In genomic region chr1:204742676-204743075, GRCh38 we compare ENCODE assay signal across 22 cellular contexts. TPM values are rescaled to one million over a fixed set of nuclear protein-coding genes. Genes with fewer than 3 reads are reported as not detected.
DNase-seq lines count a peak whose midpoint lies in the region; ATAC-seq lines count a peak whose summit lies in the region.
"Had no signal": no experiment of that assay in that cellular context is flagged by ENCODE, and none has a peak within 500 bp of the region (broad histone marks: within the 10 kb centered on the region; RNA-seq: fewer than 3 reads in every experiment).

No MANE protein-coding gene starts in this region.

- DNase-seq in NCI-H446 treated with DMSO at 0.1 percent for 48 hours (lab: John Stamatoyannopoulos, UW) = peak; percentile 43
- DNase-seq in NCI-H82 treated with DMSO at 0.1 percent for 48 hours (lab: John Stamatoyannopoulos, UW; ENCODE audit: unreplicated experiment) = peak; percentile 100
- peak; percentile 3 for DNase-seq in kidney glomerular epithelial cell (lab: John Stamatoyannopoulos, UW)
- peak; percentile 65 for DNase-seq in renal cortical epithelial cell (ENCODE audit: low read depth)
- no peak for DNase-seq in T-helper 2 cell treated with Interferon-gamma antibody and Interleukin-4, amounts not matched to agents 5 μg/mL and 100 μg/mL, for 36 hours (ENCODE audit: low spot score)
- DNase-seq in GM19238 (ENCODE audit: insufficient read length, low spot score) = no peak
- no peak for DNase-seq in middle frontal gyrus (ENCODE audit: extremely low spot score, low spot score)
- DNase-seq: Caco-2; CD8-positive, alpha-beta T cell; DMS79 treated with DMSO at 0.1 percent for 48 hours; GOT3; HCEC 1CT; NCI-H1048; NCI-H1417; NCI-H1694; NCI-H2081; NCI-H226; NCI-H526; SHP77 had no signal

- peaks cover 32% of the 10 kb centered on the region for H3K27me3 Mint-ChIP-seq in T-helper 2 cell treated with Interferon-gamma antibody and Interleukin-4, amounts not matched to agents 5 μg/mL and 100 μg/mL, for 36 hours (ENCODE audit: low read depth)

- H3K9me3 Mint-ChIP-seq in T-helper 2 cell treated with Interferon-gamma antibody and Interleukin-4, amounts not matched to agents 5 μg/mL and 100 μg/mL, for 36 hours = peaks cover 4% of the 10 kb centered on the region

- H3K36me3 Mint-ChIP-seq in T-helper 2 cell treated with Interferon-gamma antibody and Interleukin-4, amounts not matched to agents 5 μg/mL and 100 μg/mL, for 36 hours (ENCODE audit: low read depth) = peaks cover 2% of the 10 kb centered on the region
- H3K36me3 Mint-ChIP-seq: CD8-positive, alpha-beta T cell; IgD-negative memory B cell had no signal

- H3K4me3 Mint-ChIP-seq in T-helper 2 cell treated with Interferon-gamma antibody and Interleukin-4, amounts not matched to agents 5 μg/mL and 100 μg/mL, for 36 hours = no peak overlapping the region
- H3K4me3 Mint-ChIP-seq: CD8-positive, alpha-beta T cell; IgD-negative memory B cell had no signal

- H3K4me1 Mint-ChIP-seq in T-helper 2 cell treated with Interferon-gamma antibody and Interleukin-4, amounts not matched to agents 5 μg/mL and 100 μg/mL, for 36 hours (ENCODE audit: low read depth) = no peaks in the 10 kb centered on the region

- no peak for ATAC-seq in HG03442 (IDR thresholded peaks at IDR 0.05; ENCODE audit: unreplicated experiment)
- ATAC-seq: CD8-positive, alpha-beta T cell had no signal

- H3K27ac Mint-ChIP-seq in T-helper 2 cell treated with Interferon-gamma antibody and Interleukin-4, amounts not matched to agents 5 μg/mL and 100 μg/mL, for 36 hours = no peak overlapping the region
- H3K27ac Mint-ChIP-seq: CD8-positive, alpha-beta T cell; IgD-negative memory B cell had no signal

RNA-seq across cellular contexts. Expression of gene LRRN2, which starts 57.1 kb away (rescaled TPM):
- 0.35 and 8.1 TPM in 2 replicates for total RNA-seq in renal cortical epithelial cell
- total RNA-seq: A673; Caco-2; CD8-positive, alpha-beta T cell had no signal

Comparison
In these comparisons a context has a peak if more than half of its experiments do, and no peak if none do; other contexts are left out.
1. DNase-seq: peak in NCI-H446 treated with DMSO at 0.1 percent for 48 hours (single experiment), NCI-H82 treated with DMSO at 0.1 percent for 48 hours (single experiment), kidney glomerular epithelial cell (single experiment) and renal cortical epithelial cell (single experiment); none in T-helper 2 cell treated with Interferon-gamma antibody and Interleukin-4, amounts not matched to agents 5 μg/mL and 100 μg/mL, for 36 hours (single experiment), GM19238 (single experiment) and middle frontal gyrus (single experiment).